In genomic region chr15:33135355-33135781, GRCh38 we compare ENCODE assay signal across 18 cellular contexts. TPM values are rescaled to one million over a fixed set of nuclear protein-coding genes. Genes with fewer than 3 reads are reported as not detected.
DNase-seq lines count a peak whose midpoint lies in the region; ATAC-seq and TF ChIP-seq lines count a peak whose summit lies in the region.
"Had no signal": no experiment of that assay in that cellular context is flagged by ENCODE, and none has a peak within 500 bp of the region (broad histone marks: within the 10 kb centered on the region; RNA-seq: fewer than 3 reads in every experiment).

No MANE protein-coding gene starts in this region.

- peaks cover 5% of the 10 kb centered on the region for H3K27me3 Mint-ChIP-seq in activated T-cell treated with anti-CD3 and anti-CD28 coated beads, Interleukin-2, amount 50 U/mL, for 24 hours

- ATAC-seq in omental fat pad (ENCODE audit: low FRiP score) (peak; percentile 37), HG02840 (IDR thresholded peaks at IDR 0.05; ENCODE audit: low FRiP score, unreplicated experiment) (no peak), HG03571 (IDR thresholded peaks at IDR 0.05; ENCODE audit: unreplicated experiment) (no peak), GM18873 (IDR thresholded peaks at IDR 0.05; ENCODE audit: low FRiP score, unreplicated experiment) (no peak)
- ATAC-seq: PC-3 had no signal

- H3K4me3 ChIP-seq in AG10803 (ENCODE audit: low read length): no peak overlapping the region
- no peak overlapping the region for H3K4me3 ChIP-seq in foreskin fibroblast (ENCODE audit: low read depth in 1 of 2, low read length in 2 of 2)

- H3K4me1 Mint-ChIP-seq in activated T-cell treated with anti-CD3 and anti-CD28 coated beads, Interleukin-2, amount 50 U/mL, for 24 hours (ENCODE audit: low read depth): peaks cover 14% of the 10 kb centered on the region
- H3K4me1 Mint-ChIP-seq: endodermal cell had no signal

- peak overlapping the region; percentile 53; the same call in 1 of the 2 replicates for H3K27ac ChIP-seq in VCaP

- no peaks in the 10 kb centered on the region for H3K9me3 Mint-ChIP-seq in activated T-cell treated with anti-CD3 and anti-CD28 coated beads, Interleukin-2, amount 50 U/mL, for 24 hours
- H3K9me3 Mint-ChIP-seq: endodermal cell had no signal

- no peak overlapping the region for H3K4me3 Mint-ChIP-seq in activated T-cell treated with anti-CD3 and anti-CD28 coated beads, Interleukin-2, amount 50 U/mL, for 24 hours
- H3K4me3 Mint-ChIP-seq: endodermal cell had no signal

- H3K36me3 Mint-ChIP-seq in activated T-cell treated with anti-CD3 and anti-CD28 coated beads, Interleukin-2, amount 50 U/mL, for 24 hours (ENCODE audit: low read depth): no peaks in the 10 kb centered on the region

- DNase-seq in AG10803 (ENCODE audit: low read depth) (peak; percentile 90), foreskin fibroblast (peak; percentile 50 to 58), omental fat pad (ENCODE audit: low spot score) (no peak)
- DNase-seq in activated T-cell treated with anti-CD3 and anti-CD28 coated beads, Interleukin-2, amount 50 U/mL, for 24 hours: no peak
- DNase-seq: activated naive CD4-positive, alpha-beta T cell treated with Interleukin-2 at 50 U/mL for 16 hours; Caco-2; endodermal cell; GDM1; Karpas-422; kidney; NCI-H146; NCI-H524; PC-3; stimulated activated CD4-positive, alpha-beta T cell treated with anti-CD3 and anti-CD28 coated beads, Interleukin-1b, Interleukin-23, amount 100 ng/mL, for 48 hours had no signal

- H3K27ac Mint-ChIP-seq in activated T-cell treated with anti-CD3 and anti-CD28 coated beads, Interleukin-2, amount 50 U/mL, for 24 hours: no peak overlapping the region
- H3K27ac Mint-ChIP-seq: endodermal cell had no signal

- TF ChIP-seq CTCF in AG10803 (conservative IDR thresholded peaks at IDR 0.05; ENCODE audit: low read length): no peak
- no peak for TF ChIP-seq CTCF in VCaP (conservative IDR thresholded peaks at IDR 0.05)
- TF ChIP-seq CTCF in foreskin fibroblast (IDR thresholded peaks at IDR 0.05; ENCODE audit: low read depth, low read length): no peak
- no peak for TF ChIP-seq CTCF in omental fat pad (IDR thresholded peaks at IDR 0.05)

RNA-seq across cellular contexts. Expression of gene FMN1, which starts 59.1 kb away (rescaled TPM):
- 10 to 100 TPM; 19.9 to 35.5 (median 28.5) TPM for total RNA-seq in omental fat pad

Comparison
In these comparisons a context has a peak if more than half of its experiments do, and no peak if none do; other contexts are left out.
1. DNase-seq: peak in AG10803 (single experiment) and foreskin fibroblast (2 of 2); none in omental fat pad (single experiment) and activated T-cell treated with anti-CD3 and anti-CD28 coated beads, Interleukin-2, amount 50 U/mL, for 24 hours (single experiment).